8 cellular contexts compared by ENCODE assay signal in the genomic region with DNA sequence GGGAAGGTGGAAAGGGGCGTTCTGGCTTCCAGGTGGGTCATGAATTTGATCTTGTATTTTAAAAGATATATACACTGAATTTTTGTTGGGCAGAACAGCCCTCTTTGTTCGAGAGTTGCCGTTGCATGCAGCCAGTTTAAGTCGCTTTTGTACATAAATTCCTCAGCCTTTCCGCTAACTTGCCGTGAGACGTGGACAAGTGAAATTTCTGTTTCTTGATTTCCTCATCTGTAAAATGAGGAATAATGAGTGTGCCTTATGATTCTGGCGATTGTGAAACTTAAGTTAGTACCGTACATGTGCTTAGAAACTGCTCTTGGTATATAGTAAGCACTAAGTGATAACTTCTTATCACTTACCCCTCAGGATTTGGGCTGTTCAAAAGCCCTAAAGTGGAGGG. TPM values are rescaled to one million over a fixed set of nuclear protein-coding genes. Genes with fewer than 3 reads are reported as not detected.
DNase-seq lines count a peak whose midpoint lies in the region; ATAC-seq and TF ChIP-seq lines count a peak whose summit lies in the region.

No MANE protein-coding gene starts in this region.

- H3K4me1 ChIP-seq in MM.1S (ENCODE audit: low read length) (no peaks in the 10 kb centered on the region), liver (ENCODE audit: control insufficient read depth in 4 of 4, insufficient read depth in 4 of 4, low read length in 3 of 4) (peaks cover 0 to 12% (median under 1%) of the 10 kb centered on the region in 4 donors), upper lobe of left lung (peaks cover 4 to 33% (median 12%) of the 10 kb centered on the region in 4 donors)

- peak overlapping the region; percentile 75 for H3K27ac Mint-ChIP-seq in Calu3 (ENCODE audit: unreplicated experiment)

- no peak for TF ChIP-seq POLR2A in upper lobe of left lung (IDR thresholded peaks at IDR 0.05)

- no peak for TF ChIP-seq CTCF in Calu3 (IDR thresholded peaks at IDR 0.05; ENCODE audit: unreplicated experiment)
- TF ChIP-seq CTCF in MM.1S (IDR thresholded peaks at IDR 0.05; ENCODE audit: low read length), result no peak
- TF ChIP-seq CTCF in astrocyte of the cerebellum (IDR thresholded peaks at IDR 0.05; ENCODE audit: low read depth, low read length, missing control alignments), result no peak
- no peak for TF ChIP-seq CTCF in liver (IDR thresholded peaks at IDR 0.05; ENCODE audit: low read depth, low read length, missing input control)
- no peak for TF ChIP-seq CTCF in upper lobe of left lung (IDR thresholded peaks at IDR 0.05)

- H3K9ac ChIP-seq in MM.1S (ENCODE audit: low read length) (peak overlapping the region; percentile 65; the same call in 1 of the 2 replicates), liver (ENCODE audit: low read depth in 1 of 2, low read length in 2 of 2) (peak overlapping the region in 1 of 2 donors; percentile 55)

- no peak overlapping the region for H3K27ac ChIP-seq in MM.1S (ENCODE audit: low read length)
- peak overlapping the region; percentile 59 to 62 for H3K27ac ChIP-seq in liver (ENCODE audit: low read depth in 1 of 2, low read length in 2 of 2)
- peak overlapping the region; percentile 79 to 94 (median 90) for H3K27ac ChIP-seq in upper lobe of left lung

- H3K36me3 ChIP-seq in MM.1S (replicated peaks; ENCODE audit: insufficient read depth, low read length), result no peaks in the 10 kb centered on the region
- no peaks in the 10 kb centered on the region for H3K36me3 ChIP-seq in liver (ENCODE audit: control insufficient read depth in 4 of 4, insufficient read depth in 3 of 4, low read depth in 1 of 4, low read length in 3 of 4)
- no peaks in the 10 kb centered on the region for H3K36me3 ChIP-seq in upper lobe of left lung

- ATAC-seq in upper lobe of left lung (ENCODE audit: low FRiP score in 2 of 2), result no peak

- no peaks in the 10 kb centered on the region for H3K9me3 Mint-ChIP-seq in Calu3 (ENCODE audit: low read depth, unreplicated experiment)

- H3F3A ChIP-seq in MM.1S (ENCODE audit: insufficient read depth, low read length), result no peaks in the 10 kb centered on the region

- H3K4me3 Mint-ChIP-seq in Calu3 (ENCODE audit: low read depth, unreplicated experiment), result peak overlapping the region; percentile 95

- no peaks in the 10 kb centered on the region for H3K27me3 ChIP-seq in MM.1S (replicated peaks; ENCODE audit: insufficient read depth, low read length)
- H3K27me3 ChIP-seq in liver (ENCODE audit: control insufficient read depth in 4 of 4, insufficient read depth in 4 of 4, low read length in 3 of 4), result no peaks in the 10 kb centered on the region
- no peaks in the 10 kb centered on the region for H3K27me3 ChIP-seq in upper lobe of left lung

- no peaks in the 10 kb centered on the region for H3K9me3 ChIP-seq in MM.1S (replicated peaks; ENCODE audit: insufficient read depth, low read length)
- peaks cover 0 to 2% (median 0%) of the 10 kb centered on the region in 4 donors for H3K9me3 ChIP-seq in liver (ENCODE audit: control insufficient read depth in 4 of 4, low read length in 3 of 4)
- H3K9me3 ChIP-seq in upper lobe of left lung, result no peaks in the 10 kb centered on the region

- peak overlapping the region; percentile 66 for H3K4me2 ChIP-seq in MM.1S (ENCODE audit: low read depth, low read length)

- H3K27me3 Mint-ChIP-seq in Calu3 (ENCODE audit: unreplicated experiment), result no peaks in the 10 kb centered on the region

- H3K9me2 ChIP-seq in MM.1S (replicated peaks; ENCODE audit: insufficient read depth, low read length), result no peaks in the 10 kb centered on the region

- BruUV-seq in Calu3 (replicated peaks; lab: Mats Ljungman, UMichigan), result no TSS peak

- 68% methylated on average over 9 of the region's 9 CpGs for WGBS in liver
- 15 to 23% methylated on average over 9 of the region's 9 CpGs for WGBS in upper lobe of left lung, 2 donors

- in situ Hi-C loops in astrocyte of the cerebellum (cut with HindIII; ENCODE audit: low sequenced_read_pairs), result no loop called here
- in situ Hi-C loops in KBM-7 (cut with MboI; ENCODE audit: low pct_unique_long_range_greater_than_20kb, low sequenced_read_pairs), result no loop called here

- DNase-seq in Calu3 (no peak), MM.1S (no peak), astrocyte of the cerebellum (ENCODE audit: low read depth) (no peak), upper lobe of left lung (no peak), HK-2 (ENCODE audit: unreplicated experiment) (no peak), KBM-7 (no peak)
- DNase-seq in NK-92 treated with Interleukin-12 subunit alpha and Interleukin-12 subunit beta, amount 100 ng/mL, for 24 hours (lab: John Stamatoyannopoulos, UW), result no peak

- H3K4me1 Mint-ChIP-seq in Calu3 (ENCODE audit: low read depth, unreplicated experiment), result no peaks in the 10 kb centered on the region

- intact Hi-C loops in Calu3 (cut with micrococcal nuclease; ENCODE audit: unreplicated experiment), result no loop called here

- no peaks in the 10 kb centered on the region for H3K79me2 ChIP-seq in MM.1S (ENCODE audit: low read length)

- H3K4me3 ChIP-seq in MM.1S (ENCODE audit: low read length) (peak overlapping the region; percentile 79), astrocyte of the cerebellum (ENCODE audit: low read depth, low read length) (peak overlapping the region; percentile 93), liver (ENCODE audit: low read depth in 1 of 3, low read length in 3 of 3) (peak overlapping the region; percentile 65 to 92 (median 75)), upper lobe of left lung (peak overlapping the region; percentile 74 to 90 (median 80))

- peaks cover 12% of the 10 kb centered on the region for H3K36me3 Mint-ChIP-seq in Calu3 (ENCODE audit: insufficient read depth, unreplicated experiment)

- TF ChIP-seq RAD21 in liver (IDR thresholded peaks at IDR 0.05), result no peak

- no peaks in the 10 kb centered on the region for H4K20me1 ChIP-seq in MM.1S (ENCODE audit: insufficient read depth, low read length)

- no peak for TF ChIP-seq EP300 in upper lobe of left lung (IDR thresholded peaks at IDR 0.05)

- CTCF ChIA-PET in Calu3 (lab: Charles Lee), result interaction anchor here (0.5 kb wide), 1 partner anchor 106 kb away, joined by 3 read pairs; no protein-coding TSS in a partner anchor

- H2AFZ ChIP-seq in MM.1S (ENCODE audit: low read length), result peak overlapping the region; percentile 51

TF ChIP-seq in liver, 16 proteins besides CTCF, POLR2A, EP300 and RAD21:
- TF ChIP-seq SP1 (IDR thresholded peaks at IDR 0.05) (no peak), NR2F2 (IDR thresholded peaks at IDR 0.05) (no peak), JUND (IDR thresholded peaks at IDR 0.05) (no peak), TAF1 (conservative IDR thresholded peaks at IDR 0.05) (no peak), HNF4A (conservative IDR thresholded peaks at IDR 0.05) (no peak), FOXA2 (IDR thresholded peaks at IDR 0.05) (no peak), FOXA1 (IDR thresholded peaks at IDR 0.05) (no peak), YY1 (IDR thresholded peaks at IDR 0.05) (no peak)
- TF ChIP-seq, protein P1, sequence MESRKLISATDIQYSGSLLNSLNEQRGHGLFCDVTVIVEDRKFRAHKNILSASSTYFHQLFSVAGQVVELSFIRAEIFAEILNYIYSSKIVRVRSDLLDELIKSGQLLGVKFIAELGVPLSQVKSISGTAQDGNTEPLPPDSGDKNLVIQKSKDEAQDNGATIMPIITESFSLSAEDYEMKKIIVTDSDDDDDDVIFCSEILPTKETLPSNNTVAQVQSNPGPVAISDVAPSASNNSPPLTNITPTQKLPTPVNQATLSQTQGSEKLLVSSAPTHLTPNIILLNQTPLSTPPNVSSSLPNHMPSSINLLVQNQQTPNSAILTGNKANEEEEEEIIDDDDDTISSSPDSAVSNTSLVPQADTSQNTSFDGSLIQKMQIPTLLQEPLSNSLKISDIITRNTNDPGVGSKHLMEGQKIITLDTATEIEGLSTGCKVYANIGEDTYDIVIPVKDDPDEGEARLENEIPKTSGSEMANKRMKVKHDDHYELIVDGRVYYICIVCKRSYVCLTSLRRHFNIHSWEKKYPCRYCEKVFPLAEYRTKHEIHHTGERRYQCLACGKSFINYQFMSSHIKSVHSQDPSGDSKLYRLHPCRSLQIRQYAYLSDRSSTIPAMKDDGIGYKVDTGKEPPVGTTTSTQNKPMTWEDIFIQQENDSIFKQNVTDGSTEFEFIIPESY (IDR thresholded peaks at IDR 0.05), result no peak

RNA-seq across cellular contexts. Expression of a gene that starts 1.3 kb away (rescaled TPM):
- total RNA-seq in Calu3 (2022) (5.6 and 5.9 TPM in 2 replicates), liver (1 to 10 TPM; 4.8 to 6.5 TPM), upper lobe of left lung (1 to 10 TPM in 5 of 6 donors, under 1 TPM in 1; 0.55 to 7.7 (median 5.5) TPM)
- polyA plus RNA-seq in liver, result 1 to 10 TPM in 1 of 2 donors, under 1 TPM in 1; 0.78 to 1.7 TPM
